In the genomic region with DNA sequence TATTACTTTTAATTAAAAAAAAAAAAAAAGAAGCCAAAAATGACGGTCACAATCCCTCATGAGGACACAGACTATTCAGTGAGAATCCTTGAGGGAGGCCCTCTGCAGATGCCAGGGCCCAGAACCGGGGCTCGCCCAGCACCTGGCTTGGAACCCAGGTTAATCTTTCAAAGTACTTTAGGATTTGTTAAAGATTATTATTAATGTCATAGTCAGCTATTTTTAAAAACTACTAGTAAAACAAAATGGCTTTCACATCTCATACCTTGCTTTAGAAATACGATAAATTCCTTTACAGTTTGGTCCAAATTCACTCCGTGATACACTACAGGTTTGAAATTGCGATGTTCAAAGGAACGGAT, we compare ENCODE assay signal across 2 cellular contexts.
TF ChIP-seq lines count a peak whose summit lies in the region.

No MANE protein-coding gene starts in this region.

TF ChIP-seq in HCT116, 20 proteins besides CTCF, POLR2A, EP300 and RAD21 (continued from another document):
- TF ChIP-seq SIN3A (IDR thresholded peaks at IDR 0.05; ENCODE audit: low read depth) (no peak), CBX3 (IDR thresholded peaks at IDR 0.05; ENCODE audit: low read depth) (no peak), EZH2 (IDR thresholded peaks at IDR 0.05) (no peak), EZH2phosphoT487 (IDR thresholded peaks at IDR 0.05; ENCODE audit: borderline replicate concordance) (no peak), ZFX (IDR thresholded peaks at IDR 0.05) (no peak), SP1 (IDR thresholded peaks at IDR 0.05; ENCODE audit: low read depth) (no peak), CEBPB (IDR thresholded peaks at IDR 0.05; ENCODE audit: low read depth) (no peak), ZNF274 (IDR thresholded peaks at IDR 0.05; ENCODE audit: low read depth, low read length) (no peak), FOSL1 (IDR thresholded peaks at IDR 0.05; ENCODE audit: low read depth) (no peak), ELF1 (IDR thresholded peaks at IDR 0.05; ENCODE audit: borderline replicate concordance, low read depth) (no peak), POLR2AphosphoS5 (IDR thresholded peaks at IDR 0.05; ENCODE audit: low read depth, low read length) (no peak)
- TF ChIP-seq, protein P1, sequence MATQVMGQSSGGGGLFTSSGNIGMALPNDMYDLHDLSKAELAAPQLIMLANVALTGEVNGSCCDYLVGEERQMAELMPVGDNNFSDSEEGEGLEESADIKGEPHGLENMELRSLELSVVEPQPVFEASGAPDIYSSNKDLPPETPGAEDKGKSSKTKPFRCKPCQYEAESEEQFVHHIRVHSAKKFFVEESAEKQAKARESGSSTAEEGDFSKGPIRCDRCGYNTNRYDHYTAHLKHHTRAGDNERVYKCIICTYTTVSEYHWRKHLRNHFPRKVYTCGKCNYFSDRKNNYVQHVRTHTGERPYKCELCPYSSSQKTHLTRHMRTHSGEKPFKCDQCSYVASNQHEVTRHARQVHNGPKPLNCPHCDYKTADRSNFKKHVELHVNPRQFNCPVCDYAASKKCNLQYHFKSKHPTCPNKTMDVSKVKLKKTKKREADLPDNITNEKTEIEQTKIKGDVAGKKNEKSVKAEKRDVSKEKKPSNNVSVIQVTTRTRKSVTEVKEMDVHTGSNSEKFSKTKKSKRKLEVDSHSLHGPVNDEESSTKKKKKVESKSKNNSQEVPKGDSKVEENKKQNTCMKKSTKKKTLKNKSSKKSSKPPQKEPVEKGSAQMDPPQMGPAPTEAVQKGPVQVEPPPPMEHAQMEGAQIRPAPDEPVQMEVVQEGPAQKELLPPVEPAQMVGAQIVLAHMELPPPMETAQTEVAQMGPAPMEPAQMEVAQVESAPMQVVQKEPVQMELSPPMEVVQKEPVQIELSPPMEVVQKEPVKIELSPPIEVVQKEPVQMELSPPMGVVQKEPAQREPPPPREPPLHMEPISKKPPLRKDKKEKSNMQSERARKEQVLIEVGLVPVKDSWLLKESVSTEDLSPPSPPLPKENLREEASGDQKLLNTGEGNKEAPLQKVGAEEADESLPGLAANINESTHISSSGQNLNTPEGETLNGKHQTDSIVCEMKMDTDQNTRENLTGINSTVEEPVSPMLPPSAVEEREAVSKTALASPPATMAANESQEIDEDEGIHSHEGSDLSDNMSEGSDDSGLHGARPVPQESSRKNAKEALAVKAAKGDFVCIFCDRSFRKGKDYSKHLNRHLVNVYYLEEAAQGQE (IDR thresholded peaks at IDR 0.05; ENCODE audit: low read depth), result no peak
- TF ChIP-seq, protein P2, sequence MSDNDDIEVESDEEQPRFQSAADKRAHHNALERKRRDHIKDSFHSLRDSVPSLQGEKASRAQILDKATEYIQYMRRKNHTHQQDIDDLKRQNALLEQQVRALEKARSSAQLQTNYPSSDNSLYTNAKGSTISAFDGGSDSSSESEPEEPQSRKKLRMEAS (IDR thresholded peaks at IDR 0.05), result no peak
- TF ChIP-seq, protein P3, sequence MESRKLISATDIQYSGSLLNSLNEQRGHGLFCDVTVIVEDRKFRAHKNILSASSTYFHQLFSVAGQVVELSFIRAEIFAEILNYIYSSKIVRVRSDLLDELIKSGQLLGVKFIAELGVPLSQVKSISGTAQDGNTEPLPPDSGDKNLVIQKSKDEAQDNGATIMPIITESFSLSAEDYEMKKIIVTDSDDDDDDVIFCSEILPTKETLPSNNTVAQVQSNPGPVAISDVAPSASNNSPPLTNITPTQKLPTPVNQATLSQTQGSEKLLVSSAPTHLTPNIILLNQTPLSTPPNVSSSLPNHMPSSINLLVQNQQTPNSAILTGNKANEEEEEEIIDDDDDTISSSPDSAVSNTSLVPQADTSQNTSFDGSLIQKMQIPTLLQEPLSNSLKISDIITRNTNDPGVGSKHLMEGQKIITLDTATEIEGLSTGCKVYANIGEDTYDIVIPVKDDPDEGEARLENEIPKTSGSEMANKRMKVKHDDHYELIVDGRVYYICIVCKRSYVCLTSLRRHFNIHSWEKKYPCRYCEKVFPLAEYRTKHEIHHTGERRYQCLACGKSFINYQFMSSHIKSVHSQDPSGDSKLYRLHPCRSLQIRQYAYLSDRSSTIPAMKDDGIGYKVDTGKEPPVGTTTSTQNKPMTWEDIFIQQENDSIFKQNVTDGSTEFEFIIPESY (IDR thresholded peaks at IDR 0.05; ENCODE audit: extremely low read depth, insufficient replicate concordance, low read length), result no peak

TF ChIP-seq in SK-N-SH treated with all-trans-retinoic acid at 6 μM for 48 hours, 23 proteins besides CTCF, POLR2A, EP300 and RAD21 (continued from another document):
- no peak for TF ChIP-seq ZC3H10 (CRISPR knock-in tag; IDR thresholded peaks at IDR 0.05)
- TF ChIP-seq, protein P4, sequence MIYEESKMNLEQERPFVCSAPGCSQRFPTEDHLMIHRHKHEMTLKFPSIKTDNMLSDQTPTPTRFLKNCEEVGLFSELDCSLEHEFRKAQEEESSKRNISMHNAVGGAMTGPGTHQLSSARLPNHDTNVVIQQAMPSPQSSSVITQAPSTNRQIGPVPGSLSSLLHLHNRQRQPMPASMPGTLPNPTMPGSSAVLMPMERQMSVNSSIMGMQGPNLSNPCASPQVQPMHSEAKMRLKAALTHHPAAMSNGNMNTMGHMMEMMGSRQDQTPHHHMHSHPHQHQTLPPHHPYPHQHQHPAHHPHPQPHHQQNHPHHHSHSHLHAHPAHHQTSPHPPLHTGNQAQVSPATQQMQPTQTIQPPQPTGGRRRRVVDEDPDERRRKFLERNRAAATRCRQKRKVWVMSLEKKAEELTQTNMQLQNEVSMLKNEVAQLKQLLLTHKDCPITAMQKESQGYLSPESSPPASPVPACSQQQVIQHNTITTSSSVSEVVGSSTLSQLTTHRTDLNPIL (CRISPR knock-in tag; IDR thresholded peaks at IDR 0.05; ENCODE audit: low read depth), result no peak
- TF ChIP-seq, protein P5, sequence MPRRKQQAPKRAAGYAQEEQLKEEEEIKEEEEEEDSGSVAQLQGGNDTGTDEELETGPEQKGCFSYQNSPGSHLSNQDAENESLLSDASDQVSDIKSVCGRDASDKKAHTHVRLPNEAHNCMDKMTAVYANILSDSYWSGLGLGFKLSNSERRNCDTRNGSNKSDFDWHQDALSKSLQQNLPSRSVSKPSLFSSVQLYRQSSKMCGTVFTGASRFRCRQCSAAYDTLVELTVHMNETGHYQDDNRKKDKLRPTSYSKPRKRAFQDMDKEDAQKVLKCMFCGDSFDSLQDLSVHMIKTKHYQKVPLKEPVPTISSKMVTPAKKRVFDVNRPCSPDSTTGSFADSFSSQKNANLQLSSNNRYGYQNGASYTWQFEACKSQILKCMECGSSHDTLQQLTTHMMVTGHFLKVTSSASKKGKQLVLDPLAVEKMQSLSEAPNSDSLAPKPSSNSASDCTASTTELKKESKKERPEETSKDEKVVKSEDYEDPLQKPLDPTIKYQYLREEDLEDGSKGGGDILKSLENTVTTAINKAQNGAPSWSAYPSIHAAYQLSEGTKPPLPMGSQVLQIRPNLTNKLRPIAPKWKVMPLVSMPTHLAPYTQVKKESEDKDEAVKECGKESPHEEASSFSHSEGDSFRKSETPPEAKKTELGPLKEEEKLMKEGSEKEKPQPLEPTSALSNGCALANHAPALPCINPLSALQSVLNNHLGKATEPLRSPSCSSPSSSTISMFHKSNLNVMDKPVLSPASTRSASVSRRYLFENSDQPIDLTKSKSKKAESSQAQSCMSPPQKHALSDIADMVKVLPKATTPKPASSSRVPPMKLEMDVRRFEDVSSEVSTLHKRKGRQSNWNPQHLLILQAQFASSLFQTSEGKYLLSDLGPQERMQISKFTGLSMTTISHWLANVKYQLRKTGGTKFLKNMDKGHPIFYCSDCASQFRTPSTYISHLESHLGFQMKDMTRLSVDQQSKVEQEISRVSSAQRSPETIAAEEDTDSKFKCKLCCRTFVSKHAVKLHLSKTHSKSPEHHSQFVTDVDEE (CRISPR knock-in tag; IDR thresholded peaks at IDR 0.05), result no peak
- TF ChIP-seq, protein P6, sequence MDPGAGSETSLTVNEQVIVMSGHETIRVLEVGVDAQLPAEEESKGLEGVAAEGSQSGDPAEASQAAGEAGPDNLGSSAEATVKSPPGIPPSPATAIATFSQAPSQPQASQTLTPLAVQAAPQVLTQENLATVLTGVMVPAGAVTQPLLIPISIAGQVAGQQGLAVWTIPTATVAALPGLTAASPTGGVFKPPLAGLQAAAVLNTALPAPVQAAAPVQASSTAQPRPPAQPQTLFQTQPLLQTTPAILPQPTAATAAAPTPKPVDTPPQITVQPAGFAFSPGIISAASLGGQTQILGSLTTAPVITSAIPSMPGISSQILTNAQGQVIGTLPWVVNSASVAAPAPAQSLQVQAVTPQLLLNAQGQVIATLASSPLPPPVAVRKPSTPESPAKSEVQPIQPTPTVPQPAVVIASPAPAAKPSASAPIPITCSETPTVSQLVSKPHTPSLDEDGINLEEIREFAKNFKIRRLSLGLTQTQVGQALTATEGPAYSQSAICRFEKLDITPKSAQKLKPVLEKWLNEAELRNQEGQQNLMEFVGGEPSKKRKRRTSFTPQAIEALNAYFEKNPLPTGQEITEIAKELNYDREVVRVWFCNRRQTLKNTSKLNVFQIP (CRISPR knock-in tag; IDR thresholded peaks at IDR 0.05; ENCODE audit: borderline replicate concordance, low read depth), result no peak
